10 cellular contexts compared by ENCODE assay signal in genomic region chrX:141975839-141976238, GRCh38.
"Had no signal": no experiment of that assay in that cellular context is flagged by ENCODE, and none has a peak within 500 bp of the region (broad histone marks: within the 10 kb centered on the region; RNA-seq: fewer than 3 reads in every experiment).

No MANE protein-coding gene starts in this region.

- H3K27ac Mint-ChIP-seq: HFFc6, IgD-negative memory B cell had no signal

- H3K4me1 ChIP-seq: HAP-1 had no signal

- H3K36me3 ChIP-seq: HAP-1 had no signal

- H3K27me3 Mint-ChIP-seq: IgD-negative memory B cell had no signal

- H3K4me1 Mint-ChIP-seq: IgD-negative memory B cell had no signal

- H3K4me3 ChIP-seq: GM23248, HAP-1 had no signal

- H3K9me3 ChIP-seq: HAP-1 had no signal

- H3K9ac ChIP-seq: GM23248 had no signal

- H3K27ac ChIP-seq: GM23248, HL-60 had no signal

- H3K9me3 Mint-ChIP-seq: HFFc6 had no signal

- FAIRE-seq: HepG2 had no signal

- H3K4me3 Mint-ChIP-seq: HFFc6, IgD-negative memory B cell had no signal

- ATAC-seq: HCT116, HepG2 had no signal

- DNase-seq: GM23248, GOT3, H7, HFFc6, KBM-7 had no signal

- H2AFZ ChIP-seq: GM23248 had no signal
